In genomic region chr13:20294497-20294896, GRCh38 we compare ENCODE assay signal across 1 cellular context.
TF ChIP-seq lines count a peak whose summit lies in the region.

No MANE protein-coding gene starts in this region.

TF ChIP-seq in H1, 55 proteins besides CTCF, POLR2A, EP300 and RAD21 (continued from another document):
- TF ChIP-seq E2F6 (IDR thresholded peaks at IDR 0.05) (no peak), POLR2AphosphoS5 (IDR thresholded peaks at IDR 0.05; ENCODE audit: low read depth, low read length) (no peak)
TF ChIP-seq in H1: peak in this region for 0.
